In genomic region chr2:162579986-162580385, GRCh38 we compare ENCODE assay signal across 27 cellular contexts.
DNase-seq lines count a peak whose midpoint lies in the region; ATAC-seq and TF ChIP-seq lines count a peak whose summit lies in the region.
"Had no signal": no experiment of that assay in that cellular context is flagged by ENCODE, and none has a peak within 500 bp of the region (broad histone marks: within the 10 kb centered on the region; RNA-seq: fewer than 3 reads in every experiment).

No MANE protein-coding gene starts in this region.

- in situ Hi-C loops in GM13976 (cut with MboI; ENCODE audit: low sequenced_read_pairs, unreplicated experiment), result no loop called here

- peak overlapping the region; percentile 23 for H3K4me3 Mint-ChIP-seq in Caco-2 (ENCODE audit: unreplicated experiment)
- H3K4me3 Mint-ChIP-seq: activated T-cell treated with anti-CD3 and anti-CD28 coated beads, Interleukin-2, amount 50 U/mL, for 24 hours; H9; neural crest cell; stimulated activated naive CD8-positive, alpha-beta T cell treated with anti-CD3 and anti-CD28 coated beads, Interleukin-15, Interleukin-2, amounts not matched to agents 100 ng/mL and 50 ng/mL, for 24 hours; T-cell had no signal

- CTCF ChIA-PET in Caco-2 (lab: Charles Lee), result interaction anchor here (0.5 kb wide), 1 partner anchor 165 kb away, joined by 13 read pairs; no protein-coding TSS in a partner anchor

- POLR2A ChIA-PET in Caco-2 (lab: Charles Lee), result no interaction called here

- peak overlapping the region; percentile 24 for H2AFZ ChIP-seq in neuron (ENCODE audit: low read depth, low read length)

- H3K27me3 ChIP-seq in Caco-2 (replicated peaks; ENCODE audit: control insufficient read depth, insufficient read depth, low read length) (no peaks in the 10 kb centered on the region), neuron (ENCODE audit: insufficient read depth, low read length) (no peaks in the 10 kb centered on the region)
- H3K27me3 ChIP-seq: adrenal gland, heart right ventricle, SJCRH30, tibial nerve had no signal

- H3K4me3 ChIP-seq in Caco-2 (ENCODE audit: low read depth, low read length), result no peak overlapping the region
- no peak overlapping the region for H3K4me3 ChIP-seq in fibroblast of villous mesenchyme (ENCODE audit: low read depth, low read length)
- H3K4me3 ChIP-seq in neuron (ENCODE audit: low read length), result no peak overlapping the region
- H3K4me3 ChIP-seq: adrenal gland, heart right ventricle, mucosa of descending colon, SJCRH30, tibial nerve had no signal

- peaks cover 8% of the 10 kb centered on the region for H3K9me3 Mint-ChIP-seq in Caco-2 (ENCODE audit: unreplicated experiment)
- H3K9me3 Mint-ChIP-seq: activated T-cell treated with anti-CD3 and anti-CD28 coated beads, Interleukin-2, amount 50 U/mL, for 24 hours; H9; neural crest cell had no signal

- TF ChIP-seq CTCF in Caco-2 (IDR thresholded peaks at IDR 0.05; ENCODE audit: insufficient read depth in 1 of 2, low read depth in 1 of 2, low read length in 1 of 2, severe bottlenecking in 1 of 2, unreplicated experiment in 1 of 2) (no peak), fibroblast of villous mesenchyme (IDR thresholded peaks at IDR 0.05; ENCODE audit: insufficient read depth, low read depth, low read length) (no peak), GM13976 (IDR thresholded peaks at IDR 0.05; ENCODE audit: borderline replicate concordance, control extremely low read depth, extremely low read depth, insufficient read depth, missing control alignments) (no peak)

- intact Hi-C loops in Caco-2 (cut with micrococcal nuclease; ENCODE audit: unreplicated experiment), result loop anchor here (1.0 to 5.0 kb wide), 3 partner anchors 35 to 215 kb away; no protein-coding TSS in a partner anchor

- H3K9me3 ChIP-seq in Caco-2 (no peaks in the 10 kb centered on the region), neuron (ENCODE audit: low read length) (no peaks in the 10 kb centered on the region)
- H3K9me3 ChIP-seq: adrenal gland, heart right ventricle, mucosa of descending colon, SJCRH30, tibial nerve had no signal

- no TSS peak for BruUV-seq in Caco-2 (replicated peaks; lab: Mats Ljungman, UMichigan)

- peak; percentile 66 to 73 for DNase-seq in Caco-2
- peak; percentile 34 for DNase-seq in HuH-7 (ENCODE audit: low spot score)
- DNase-seq in fibroblast of villous mesenchyme (ENCODE audit: low read depth), result peak; percentile 3
- DNase-seq in GM13976 (ENCODE audit: low spot score), result no peak
- no peak for DNase-seq in pons (ENCODE audit: low spot score)
- DNase-seq: activated CD8-positive, alpha-beta memory T cell treated with anti-CD3 and anti-CD28 coated beads for 24 hours; activated naive CD4-positive, alpha-beta T cell; activated T-cell treated with anti-CD3 and anti-CD28 coated beads, Interleukin-2, amount 50 U/mL, for 24 hours; adrenal gland; dermis blood vessel endothelial cell; H9; heart right ventricle; Karpas-422; left ventricle myocardium superior; mucosa of descending colon; NCI-H1048; NCI-H2029; SJCRH30; stimulated activated CD4-positive, alpha-beta T cell treated with anti-CD3 and anti-CD28 coated beads, Interleukin-12 subunit alpha, Interleukin-12 subunit beta, amount 100 ng/mL, for 4 hours; T-cell had no signal

- no peaks in the 10 kb centered on the region for H3K27me3 Mint-ChIP-seq in Caco-2 (ENCODE audit: insufficient read depth, unreplicated experiment)
- H3K27me3 Mint-ChIP-seq: activated T-cell treated with anti-CD3 and anti-CD28 coated beads, Interleukin-2, amount 50 U/mL, for 24 hours; stimulated activated naive CD8-positive, alpha-beta T cell treated with anti-CD3 and anti-CD28 coated beads, Interleukin-15, Interleukin-2, amounts not matched to agents 100 ng/mL and 50 ng/mL, for 24 hours; T-cell had no signal

- H3K4me1 ChIP-seq in Caco-2 (peaks cover 62% of the 10 kb centered on the region), neuron (ENCODE audit: insufficient read depth, low read length) (peaks cover 42% of the 10 kb centered on the region)
- H3K4me1 ChIP-seq: heart right ventricle, SJCRH30, tibial nerve had no signal

- no peaks in the 10 kb centered on the region for H3K36me3 Mint-ChIP-seq in Caco-2 (ENCODE audit: insufficient read depth, unreplicated experiment)
- H3K36me3 Mint-ChIP-seq: T-cell had no signal

- H3K4me1 Mint-ChIP-seq in Caco-2 (ENCODE audit: low read depth, unreplicated experiment), result peaks cover 58% of the 10 kb centered on the region
- H3K4me1 Mint-ChIP-seq: T-cell had no signal

- H3K36me3 ChIP-seq in Caco-2 (ENCODE audit: control insufficient read depth, insufficient read depth, low read length) (no peaks in the 10 kb centered on the region), neuron (ENCODE audit: insufficient read depth, low read length) (no peaks in the 10 kb centered on the region)
- H3K36me3 ChIP-seq: adrenal gland, heart right ventricle, SJCRH30, tibial nerve had no signal

- ATAC-seq in HG02571 (IDR thresholded peaks at IDR 0.05; ENCODE audit: unreplicated experiment), result no peak
- ATAC-seq in GM19467 (IDR thresholded peaks at IDR 0.05; ENCODE audit: unreplicated experiment), result no peak
- ATAC-seq: heart right ventricle, left ventricle myocardium superior, mucosa of descending colon, Panc1, T-cell had no signal

- H3K27ac Mint-ChIP-seq in Caco-2 (ENCODE audit: unreplicated experiment), result peak overlapping the region; percentile 92
- H3K27ac Mint-ChIP-seq: activated T-cell treated with anti-CD3 and anti-CD28 coated beads, Interleukin-2, amount 50 U/mL, for 24 hours; H9; stimulated activated naive CD8-positive, alpha-beta T cell treated with anti-CD3 and anti-CD28 coated beads, Interleukin-15, Interleukin-2, amounts not matched to agents 100 ng/mL and 50 ng/mL, for 24 hours; T-cell had no signal

Comparison
In these comparisons a context has a peak if more than half of its experiments do, and no peak if none do; other contexts are left out.
1. DNase-seq: peak in Caco-2 (2 of 2), HuH-7 (single experiment) and fibroblast of villous mesenchyme (single experiment); none in GM13976 (single experiment) and pons (single experiment).